Comparison of ENCODE assay signal across 2 cellular contexts in genomic region chr11:1253103-1253485, GRCh38.
TF ChIP-seq lines count a peak whose summit lies in the region.

No MANE protein-coding gene starts in this region.

TF ChIP-seq in HepG2, 621 proteins besides CTCF, POLR2A, EP300 and RAD21:
- TF ChIP-seq NCOA5 (CRISPR knock-in tag; IDR thresholded peaks at IDR 0.05), result no peak
- TF ChIP-seq TBL1XR1 (IDR thresholded peaks at IDR 0.05; ENCODE audit: borderline replicate concordance, low read length, partially characterized antibody), result no peak
- no peak for TF ChIP-seq NONO (IDR thresholded peaks at IDR 0.05)
- TF ChIP-seq NONO (CRISPR knock-in tag; conservative IDR thresholded peaks at IDR 0.05), result no peak
- TF ChIP-seq NRL (CRISPR knock-in tag; IDR thresholded peaks at IDR 0.05; ENCODE audit: borderline replicate concordance), result no peak
- TF ChIP-seq MAFF (IDR thresholded peaks at IDR 0.05; ENCODE audit: low read depth, low read length), result 0 out of 2 replicates have a peak, but pooled peaks have one; percentile 31
- no peak for TF ChIP-seq DNMT3B (CRISPR knock-in tag; conservative IDR thresholded peaks at IDR 0.05)
- peak; percentile 62 to 63 for TF ChIP-seq MAFK (conservative IDR thresholded peaks at IDR 0.05 in 1 of 2, IDR thresholded peaks at IDR 0.05 in 1 of 2; ENCODE audit: low read length in 2 of 2)
- no peak for TF ChIP-seq CBX1 (IDR thresholded peaks at IDR 0.05; ENCODE audit: low read depth)

TF ChIP-seq in K562, 482 proteins besides CTCF, POLR2A, EP300 and RAD21:
- peak; percentile 29 for TF ChIP-seq ZNF316 (IDR thresholded peaks at IDR 0.05)
- TF ChIP-seq, protein P1, sequence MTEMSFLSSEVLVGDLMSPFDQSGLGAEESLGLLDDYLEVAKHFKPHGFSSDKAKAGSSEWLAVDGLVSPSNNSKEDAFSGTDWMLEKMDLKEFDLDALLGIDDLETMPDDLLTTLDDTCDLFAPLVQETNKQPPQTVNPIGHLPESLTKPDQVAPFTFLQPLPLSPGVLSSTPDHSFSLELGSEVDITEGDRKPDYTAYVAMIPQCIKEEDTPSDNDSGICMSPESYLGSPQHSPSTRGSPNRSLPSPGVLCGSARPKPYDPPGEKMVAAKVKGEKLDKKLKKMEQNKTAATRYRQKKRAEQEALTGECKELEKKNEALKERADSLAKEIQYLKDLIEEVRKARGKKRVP (CRISPR knock-in tag; IDR thresholded peaks at IDR 0.05), result no peak
